ENCODE assay signal across 8 cellular contexts in genomic region chr17:32783602-32784001, GRCh38.
DNase-seq lines count a peak whose midpoint lies in the region; ATAC-seq and TF ChIP-seq lines count a peak whose summit lies in the region.

No MANE protein-coding gene starts in this region.

- DNase-seq in DMS79 (lab: John Stamatoyannopoulos, UW) (peak; percentile 25), KG1 (lab: John Stamatoyannopoulos, UW) (peak; percentile 19), OCI-LY7 (ENCODE audit: low spot score) (peak; percentile 68), colonic mucosa (no peak), lung (ENCODE audit: low spot score) (no peak), posterior vena cava (ENCODE audit: low spot score) (no peak)
- DNase-seq in stimulated activated naive CD4-positive, alpha-beta T cell treated with Interleukin-2 at 50 U/mL for 16 hours (lab: John Stamatoyannopoulos, UW), result no peak
- no peak for DNase-seq in NK-92 treated with Interleukin-12 subunit alpha and Interleukin-12 subunit beta, amount 100 ng/mL, for 24 hours (lab: John Stamatoyannopoulos, UW)

- TF ChIP-seq CTCF in OCI-LY7 (conservative IDR thresholded peaks at IDR 0.05; ENCODE audit: low read length) (peak; percentile 93), colonic mucosa (IDR thresholded peaks at IDR 0.05) (peak; percentile 67), lung (IDR thresholded peaks at IDR 0.05; ENCODE audit: control extremely low read depth, extremely low read depth) (peak; percentile 66)

- H3K9me3 ChIP-seq in OCI-LY7 (ENCODE audit: low read length) (no peaks in the 10 kb centered on the region), colonic mucosa (no peaks in the 10 kb centered on the region), lung (ENCODE audit: control insufficient read depth in 2 of 2, insufficient read depth in 1 of 2, low read length in 1 of 2) (no peaks in the 10 kb centered on the region)

- H3K4me1 ChIP-seq in OCI-LY7 (ENCODE audit: insufficient read depth, low read length, poor library complexity, severe bottlenecking), result no peaks in the 10 kb centered on the region
- H3K4me1 ChIP-seq in colonic mucosa, result no peaks in the 10 kb centered on the region
- H3K4me1 ChIP-seq in lung (ENCODE audit: control insufficient read depth in 2 of 2, insufficient read depth in 2 of 2, low read length in 2 of 2), result no peaks in the 10 kb centered on the region

- no peak overlapping the region for H3K4me2 ChIP-seq in OCI-LY7 (ENCODE audit: low read length)

- H3K27ac ChIP-seq in OCI-LY7 (ENCODE audit: low read depth, low read length, poor library complexity, severe bottlenecking), result no peak overlapping the region
- peak overlapping the region; percentile 64 for H3K27ac ChIP-seq in colonic mucosa
- no peak overlapping the region for H3K27ac ChIP-seq in lung (ENCODE audit: low read depth in 1 of 2, low read length in 1 of 2)

- no peak overlapping the region for H2AFZ ChIP-seq in OCI-LY7 (ENCODE audit: low read length)

- BruUV-seq in OCI-LY7 (replicated peaks; lab: Mats Ljungman, UMichigan), result no TSS peak

- ATAC-seq in lung (ENCODE audit: insufficient read depth, low FRiP score), result peak; percentile 72

- no peak overlapping the region for H3K9ac ChIP-seq in colonic mucosa (ENCODE audit: low read depth in 2 of 2, low read length in 2 of 2)

- H3K9me2 ChIP-seq in OCI-LY7 (ENCODE audit: insufficient read depth, low read length), result no peaks in the 10 kb centered on the region

- H3K36me3 ChIP-seq in OCI-LY7 (ENCODE audit: insufficient read depth, low read length), result no peaks in the 10 kb centered on the region
- H3K36me3 ChIP-seq in colonic mucosa, result no peaks in the 10 kb centered on the region
- H3K36me3 ChIP-seq in lung (ENCODE audit: control insufficient read depth in 2 of 2, insufficient read depth in 2 of 2, low read length in 2 of 2), result no peaks in the 10 kb centered on the region

- H3K27me3 ChIP-seq in colonic mucosa (no peaks in the 10 kb centered on the region), lung (ENCODE audit: control insufficient read depth, insufficient read depth) (no peaks in the 10 kb centered on the region)

- no peaks in the 10 kb centered on the region for H3K79me2 ChIP-seq in OCI-LY7 (ENCODE audit: insufficient read depth, low read depth, low read length)

- WGBS in lung, 2 donors, result 5 to 6% methylated on average over 3 of the region's 3 CpGs

- CTCF ChIA-PET in OCI-LY7 (lab: Charles Lee; ENCODE audit: unreplicated experiment), result no interaction called here

- no peak overlapping the region for H3K4me3 ChIP-seq in OCI-LY7 (ENCODE audit: low read depth, low read length, poor library complexity, severe bottlenecking)
- no peak overlapping the region for H3K4me3 ChIP-seq in colonic mucosa
- H3K4me3 ChIP-seq in lung, result no peak overlapping the region

- H4K20me1 ChIP-seq in OCI-LY7 (ENCODE audit: insufficient read depth, low read length), result no peaks in the 10 kb centered on the region

- POLR2A ChIA-PET in OCI-LY7 (lab: Charles Lee), result interaction anchor here (0.9 kb wide), 1 partner anchor 51 kb away, joined by 3 read pairs; no protein-coding TSS in a partner anchor

- intact Hi-C loops in OCI-LY7 (cut with micrococcal nuclease; ENCODE audit: unreplicated experiment), result loop anchor here (1.0 to 2.0 kb wide), 4 partner anchors 93 to 215 kb away; partner anchors contain the start of gene MYO1D
- intact Hi-C loops in colonic mucosa (cut with DNase I), result loop anchor here (10.0 kb wide), 1 partner anchor 151 kb away; no protein-coding TSS in a partner anchor
- intact Hi-C loops in posterior vena cava (cut with DNase I), result loop anchor here (1.0 to 10.0 kb wide), 3 partner anchors 93 to 121 kb away; partner anchors contain the start of gene MYO1D (in 1 of the 2)

Comparison
In these comparisons a context has a peak if more than half of its experiments do, and no peak if none do; other contexts are left out.
1. DNase-seq: peak in DMS79 (single experiment), KG1 (single experiment) and OCI-LY7 (single experiment); none in colonic mucosa (single experiment), lung (single experiment), stimulated activated naive CD4-positive, alpha-beta T cell treated with Interleukin-2 at 50 U/mL for 16 hours (single experiment), posterior vena cava (single experiment) and NK-92 treated with Interleukin-12 subunit alpha and Interleukin-12 subunit beta, amount 100 ng/mL, for 24 hours (single experiment).
2. Peak in every context shown above with its lines, with median percentiles within 50 percentile points of each other: CTCF ChIP-seq.